17 cellular contexts compared by ENCODE assay signal in the genomic region with DNA sequence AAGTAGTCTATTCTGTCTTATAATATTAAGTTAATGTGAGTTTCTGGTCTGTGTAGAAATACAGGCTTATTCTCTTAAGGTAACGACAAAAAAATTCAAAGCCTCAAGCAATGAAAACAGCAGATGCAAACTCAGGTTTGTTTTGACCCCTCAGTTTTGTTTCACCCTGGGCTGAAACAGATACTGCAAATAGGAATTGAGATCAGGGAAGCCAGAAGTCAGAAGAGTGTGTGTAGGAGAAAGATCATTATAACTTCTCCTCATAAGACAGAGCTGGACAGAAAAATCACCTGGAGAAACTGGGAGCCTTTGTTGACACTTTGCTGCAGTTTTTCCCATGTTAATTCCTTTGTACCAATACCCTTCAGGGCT. TPM values are rescaled to one million over a fixed set of nuclear protein-coding genes. Genes with fewer than 3 reads are reported as not detected.
DNase-seq lines count a peak whose midpoint lies in the region; ATAC-seq and TF ChIP-seq lines count a peak whose summit lies in the region.
"Had no signal": no experiment of that assay in that cellular context is flagged by ENCODE, and none has a peak within 500 bp of the region (broad histone marks: within the 10 kb centered on the region; RNA-seq: fewer than 3 reads in every experiment).

No MANE protein-coding gene starts in this region.

- H3K4me1 ChIP-seq in uterus: peaks cover 0 to 7% of the 10 kb centered on the region in 2 donors

- no peaks in the 10 kb centered on the region for H3K36me3 ChIP-seq in uterus
- H3K36me3 ChIP-seq: esophagus muscularis mucosa had no signal

- H3K4me3 ChIP-seq in uterus (no peak overlapping the region), lower leg skin (ENCODE audit: low read depth, poor library complexity, severe bottlenecking) (no peak overlapping the region)
- H3K4me3 ChIP-seq: esophagus muscularis mucosa had no signal

- H3K9me3 Mint-ChIP-seq in activated naive CD4-positive, alpha-beta T cell treated with anti-CD3 and anti-CD28 coated beads, Interleukin-2, amount 50 U/mL, for 72 hours: no peaks in the 10 kb centered on the region
- peaks cover 4% of the 10 kb centered on the region for H3K9me3 Mint-ChIP-seq in activated naive CD8-positive, alpha-beta T cell treated with anti-CD3 and anti-CD28 coated beads, Interleukin-2, amount 50 U/mL, for 24 hours
- H3K9me3 Mint-ChIP-seq: memory B cell; natural killer cell treated with Interleukin-12 subunit alpha and Interleukin-12 subunit beta and Interleukin-15 and Interleukin-18, amount 100 ng/mL, for 72 hours had no signal

- no peaks in the 10 kb centered on the region for H3K27me3 ChIP-seq in uterus
- H3K27me3 ChIP-seq: esophagus muscularis mucosa had no signal

- no peak for DNase-seq in activated naive CD4-positive, alpha-beta T cell treated with anti-CD3 and anti-CD28 coated beads, Interleukin-2, amount 50 U/mL, for 72 hours (ENCODE audit: low spot score in 2 of 2)
- DNase-seq in activated naive CD4-positive, alpha-beta T cell treated with anti-CD3 and anti-CD28 coated beads, Interleukin-2, amount 50 U/mL, for 16 hours: no peak
- DNase-seq in activated naive CD8-positive, alpha-beta T cell treated with anti-CD3 and anti-CD28 coated beads, Interleukin-2, amount 50 U/mL, for 24 hours: no peak
- DNase-seq in uterus (no peak), dermis blood vessel endothelial cell (no peak), lower leg skin (ENCODE audit: low spot score in 2 of 2) (no peak)
- no peak for DNase-seq in stimulated activated CD4-positive, alpha-beta T cell treated with anti-CD3 and anti-CD28 coated beads, Interleukin-1b, Interleukin-23, amount 100 ng/mL, for 48 hours
- DNase-seq: EL, NCI-H1092, NCI-H2171, NCI-H82, SW 1271 had no signal

- intact Hi-C loops in uterus (cut with DNase I; ENCODE audit: low total_unique reads) (no loop called here), lower leg skin (cut with DNase I; ENCODE audit: low total_unique reads) (no loop called here)

- peaks cover 12 to 25% of the 10 kb centered on the region in 2 donors for H3K36me3 Mint-ChIP-seq in activated naive CD4-positive, alpha-beta T cell treated with anti-CD3 and anti-CD28 coated beads, Interleukin-2, amount 50 U/mL, for 72 hours
- H3K36me3 Mint-ChIP-seq in activated naive CD8-positive, alpha-beta T cell treated with anti-CD3 and anti-CD28 coated beads, Interleukin-2, amount 50 U/mL, for 24 hours (ENCODE audit: low read depth): peaks cover 53% of the 10 kb centered on the region
- H3K36me3 Mint-ChIP-seq: natural killer cell treated with Interleukin-12 subunit alpha and Interleukin-12 subunit beta and Interleukin-15 and Interleukin-18, amount 100 ng/mL, for 72 hours had no signal

- H3K9me3 ChIP-seq in uterus: no peaks in the 10 kb centered on the region
- H3K9me3 ChIP-seq: esophagus muscularis mucosa had no signal

- peak overlapping the region; percentile 33 to 48 for H3K27ac ChIP-seq in uterus
- H3K27ac ChIP-seq: esophagus muscularis mucosa had no signal

- peaks cover 92% of the 10 kb centered on the region for H3K4me1 Mint-ChIP-seq in activated naive CD8-positive, alpha-beta T cell treated with anti-CD3 and anti-CD28 coated beads, Interleukin-2, amount 50 U/mL, for 24 hours

- H3K27me3 Mint-ChIP-seq in activated naive CD8-positive, alpha-beta T cell treated with anti-CD3 and anti-CD28 coated beads, Interleukin-2, amount 50 U/mL, for 24 hours: peaks cover 2% of the 10 kb centered on the region
- H3K27me3 Mint-ChIP-seq: memory B cell; natural killer cell treated with Interleukin-12 subunit alpha and Interleukin-12 subunit beta and Interleukin-15 and Interleukin-18, amount 100 ng/mL, for 72 hours had no signal

- TF ChIP-seq POLR2A in uterus (IDR thresholded peaks at IDR 0.05): no peak
- no peak for TF ChIP-seq POLR2A in lower leg skin (IDR thresholded peaks at IDR 0.05)

- peak overlapping the region; percentile 9 to 91 for H3K27ac Mint-ChIP-seq in activated naive CD4-positive, alpha-beta T cell treated with anti-CD3 and anti-CD28 coated beads, Interleukin-2, amount 50 U/mL, for 72 hours
- peak overlapping the region; percentile 95 for H3K27ac Mint-ChIP-seq in activated naive CD8-positive, alpha-beta T cell treated with anti-CD3 and anti-CD28 coated beads, Interleukin-2, amount 50 U/mL, for 24 hours

- 83 to 87% methylated on average over 1 of the region's 1 CpG for WGBS in lower leg skin, 2 donors

- TF ChIP-seq CTCF in uterus (IDR thresholded peaks at IDR 0.05): no peak
- no peak for TF ChIP-seq CTCF in lower leg skin (IDR thresholded peaks at IDR 0.05)

- ATAC-seq in activated naive CD4-positive, alpha-beta T cell treated with anti-CD3 and anti-CD28 coated beads, Interleukin-2, amount 50 U/mL, for 72 hours: no peak
- ATAC-seq in HG03095 (IDR thresholded peaks at IDR 0.05; ENCODE audit: unreplicated experiment): peak; percentile 51
- no peak for ATAC-seq in activated naive CD8-positive, alpha-beta T cell treated with anti-CD3 and anti-CD28 coated beads, Interleukin-2, amount 50 U/mL, for 24 hours
- ATAC-seq: HCT116 had no signal

- H3K4me3 Mint-ChIP-seq in activated naive CD8-positive, alpha-beta T cell treated with anti-CD3 and anti-CD28 coated beads, Interleukin-2, amount 50 U/mL, for 24 hours: no peak overlapping the region
- H3K4me3 Mint-ChIP-seq: memory B cell; natural killer cell treated with Interleukin-12 subunit alpha and Interleukin-12 subunit beta and Interleukin-15 and Interleukin-18, amount 100 ng/mL, for 72 hours had no signal

RNA-seq across cellular contexts. Expression of gene LRRC8B, which starts 23.8 kb away (rescaled TPM):
- total RNA-seq in activated naive CD4-positive, alpha-beta T cell treated with anti-CD3 and anti-CD28 coated beads, Interleukin-2, amount 50 U/mL, for 72 hours: 10 to 100 TPM; 31.1 to 47.9 TPM
- 1 to 10 TPM; 1.0 to 9.8 (median 7.6) TPM for total RNA-seq in uterus
- total RNA-seq in dermis blood vessel endothelial cell: 6.4 and 8.5 TPM in 2 replicates
- total RNA-seq in lower leg skin: 10 to 100 TPM; 12.2 to 26.2 (median 13.1) TPM
